ENCODE assay signal across 12 cellular contexts in the genomic region with DNA sequence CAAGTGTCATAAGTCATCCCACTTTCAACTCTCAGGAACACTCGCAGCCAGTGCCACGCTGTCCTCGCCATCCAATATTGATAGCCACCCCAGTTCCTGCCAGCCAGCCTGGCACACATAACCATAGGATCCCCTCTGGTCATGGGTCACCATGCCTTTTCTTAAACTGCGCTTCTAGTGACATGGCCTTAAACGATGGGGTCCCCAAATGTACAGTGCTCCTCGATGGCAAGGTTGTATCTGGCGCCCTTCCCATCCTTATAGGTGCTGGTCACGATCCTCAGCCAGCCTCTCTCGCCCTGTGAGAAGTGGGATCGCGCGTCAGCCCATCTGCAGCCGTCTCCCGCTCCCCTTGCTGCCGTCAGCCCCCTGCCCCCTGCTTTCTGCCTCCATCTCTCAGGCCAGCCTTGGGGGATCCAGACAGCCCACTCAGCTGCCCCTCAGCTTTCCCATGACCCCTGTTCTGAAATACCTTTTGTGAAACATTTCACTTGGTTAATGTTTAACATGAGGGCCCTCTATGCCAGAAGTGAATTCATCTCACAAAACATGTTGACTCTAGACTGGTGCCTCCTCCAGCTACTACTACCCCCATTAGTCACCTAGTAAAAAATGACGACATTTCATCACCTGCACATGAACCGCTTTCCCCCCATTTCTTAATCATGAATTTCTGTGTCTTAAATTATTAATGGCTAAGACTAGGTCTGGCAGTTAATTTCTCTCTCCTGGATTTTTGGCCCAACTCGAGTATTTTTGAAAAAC. TPM values are rescaled to one million over a fixed set of nuclear protein-coding genes. Genes with fewer than 3 reads are reported as not detected.
A peak's percentile ranks its signal among the peaks of the same experiment; 100 is the strongest.
DNase-seq lines count a peak whose midpoint lies in the region; ATAC-seq and TF ChIP-seq lines count a peak whose summit lies in the region.
"Had no signal": no experiment of that assay in that cellular context is flagged by ENCODE, and none has a peak within 500 bp of the region (broad histone marks: within the 10 kb centered on the region; RNA-seq: fewer than 3 reads in every experiment).

No MANE protein-coding gene starts in this region.

- H3K79me2 ChIP-seq in MM.1S (ENCODE audit: low read length) = peaks cover 5% of the 10 kb centered on the region; the same call in 1 of the 2 replicates

- CTCF ChIA-PET in MCF 10A (lab: Yijun Ruan, JAX) = interaction anchor here (1.0 to 1.8 kb wide), 2 partner anchors 15 to 228 kb away, joined by 3 read pairs; no protein-coding TSS in a partner anchor

- H3K27me3 Mint-ChIP-seq in MCF 10A (ENCODE audit: insufficient read depth, unreplicated experiment) = no peaks in the 10 kb centered on the region
- H3K27me3 Mint-ChIP-seq in stimulated activated memory B cell treated with anti-CD40 and anti-IgM and Interleukin-4, amounts not matched to agents 10 μg/mL and 1 μg/mL and 100 μg/mL, for 72 hours = no peaks in the 10 kb centered on the region

- no peak for TF ChIP-seq POLR2A in breast epithelium (IDR thresholded peaks at IDR 0.05)

- no peak for ATAC-seq in stimulated activated memory B cell treated with anti-CD40 and anti-IgM and Interleukin-4, amounts not matched to agents 10 μg/mL and 1 μg/mL and 100 μg/mL, for 72 hours
- ATAC-seq in HG02885 (IDR thresholded peaks at IDR 0.05; ENCODE audit: poor library complexity, unreplicated experiment) = no peak
- ATAC-seq: activated CD4-positive, CD25-positive, alpha-beta regulatory T cell treated with anti-CD3 and anti-CD28 coated beads, Interleukin-2, amount 50 U/mL, for 24 hours had no signal

- no peaks in the 10 kb centered on the region for H4K20me1 ChIP-seq in MM.1S (ENCODE audit: insufficient read depth, low read length)

- peaks cover 19% of the 10 kb centered on the region for H3F3A ChIP-seq in MM.1S (ENCODE audit: insufficient read depth, low read length)

- TF ChIP-seq CTCF in MCF 10A (IDR thresholded peaks at IDR 0.05; ENCODE audit: unreplicated experiment) (no peak), breast epithelium (IDR thresholded peaks at IDR 0.05) (no peak), VCaP (conservative IDR thresholded peaks at IDR 0.05) (no peak), kidney epithelial cell (IDR thresholded peaks at IDR 0.05; ENCODE audit: insufficient read depth, low read length, poor library complexity, severe bottlenecking) (no peak), MM.1S (IDR thresholded peaks at IDR 0.05; ENCODE audit: low read length) (no peak)

- H3K27me3 ChIP-seq in breast epithelium (no peaks in the 10 kb centered on the region), kidney epithelial cell (ENCODE audit: control insufficient read depth, insufficient read depth, low read length) (no peaks in the 10 kb centered on the region), MM.1S (replicated peaks; ENCODE audit: insufficient read depth, low read length) (no peaks in the 10 kb centered on the region)

- H3K27ac ChIP-seq in breast epithelium = no peak overlapping the region
- H3K27ac ChIP-seq in VCaP = peak overlapping the region; percentile 45
- H3K27ac ChIP-seq in MM.1S (ENCODE audit: low read length) = no peak overlapping the region

- H3K4me1 Mint-ChIP-seq in MCF 10A (ENCODE audit: insufficient read depth, unreplicated experiment) = no peaks in the 10 kb centered on the region
- peaks cover 57% of the 10 kb centered on the region for H3K4me1 Mint-ChIP-seq in stimulated activated memory B cell treated with anti-CD40 and anti-IgM and Interleukin-4, amounts not matched to agents 10 μg/mL and 1 μg/mL and 100 μg/mL, for 72 hours

- no peak overlapping the region for H3K9ac ChIP-seq in MM.1S (ENCODE audit: low read length)

- H3K9me2 ChIP-seq in MM.1S (replicated peaks; ENCODE audit: insufficient read depth, low read length) = no peaks in the 10 kb centered on the region

- H3K36me3 ChIP-seq in breast epithelium = peaks cover 24% of the 10 kb centered on the region
- H3K36me3 ChIP-seq in kidney epithelial cell (ENCODE audit: control insufficient read depth, insufficient read depth, low read length) = peaks cover 4% of the 10 kb centered on the region
- H3K36me3 ChIP-seq in MM.1S (replicated peaks; ENCODE audit: insufficient read depth, low read length) = peaks cover 15% of the 10 kb centered on the region

- TSS peak; percentile 89 for BruUV-seq in MCF 10A (replicated peaks; lab: Mats Ljungman, UMichigan)

- intact Hi-C loops in MCF 10A (cut with micrococcal nuclease) = no loop called here
- intact Hi-C loops in breast epithelium (cut with DNase I; ENCODE audit: low total_unique reads) = no loop called here

- no peak overlapping the region for H2AFZ ChIP-seq in MM.1S (ENCODE audit: low read length)

- POLR2A ChIA-PET in MCF 10A (lab: Yijun Ruan, JAX) = interaction anchor here (1.1 kb wide), 1 partner anchor 14 kb away, joined by 4 read pairs; no protein-coding TSS in a partner anchor

- no peak overlapping the region for H3K4me3 Mint-ChIP-seq in MCF 10A (ENCODE audit: unreplicated experiment)
- H3K4me3 Mint-ChIP-seq in stimulated activated memory B cell treated with anti-CD40 and anti-IgM and Interleukin-4, amounts not matched to agents 10 μg/mL and 1 μg/mL and 100 μg/mL, for 72 hours = peak overlapping the region; percentile 20

- H3K9me3 Mint-ChIP-seq in MCF 10A (ENCODE audit: unreplicated experiment) = no peaks in the 10 kb centered on the region
- no peaks in the 10 kb centered on the region for H3K9me3 Mint-ChIP-seq in stimulated activated memory B cell treated with anti-CD40 and anti-IgM and Interleukin-4, amounts not matched to agents 10 μg/mL and 1 μg/mL and 100 μg/mL, for 72 hours

- peaks cover 87% of the 10 kb centered on the region for H3K36me3 Mint-ChIP-seq in MCF 10A (ENCODE audit: insufficient read depth, unreplicated experiment)
- H3K36me3 Mint-ChIP-seq in stimulated activated memory B cell treated with anti-CD40 and anti-IgM and Interleukin-4, amounts not matched to agents 10 μg/mL and 1 μg/mL and 100 μg/mL, for 72 hours = peaks cover 88% of the 10 kb centered on the region

- H3K4me1 ChIP-seq in breast epithelium = no peaks in the 10 kb centered on the region
- peaks cover 28% of the 10 kb centered on the region for H3K4me1 ChIP-seq in MM.1S (ENCODE audit: low read length)

- no peak overlapping the region for H3K27ac Mint-ChIP-seq in MCF 10A (ENCODE audit: low read depth, unreplicated experiment)
- peak overlapping the region; percentile 36 for H3K27ac Mint-ChIP-seq in stimulated activated memory B cell treated with anti-CD40 and anti-IgM and Interleukin-4, amounts not matched to agents 10 μg/mL and 1 μg/mL and 100 μg/mL, for 72 hours

- H3K4me2 ChIP-seq in MM.1S (ENCODE audit: low read depth, low read length) = no peak overlapping the region

- H3K4me3 ChIP-seq in breast epithelium (no peak overlapping the region), kidney epithelial cell (ENCODE audit: low read depth, low read length) (no peak overlapping the region), MM.1S (ENCODE audit: low read length) (no peak overlapping the region)

- DNase-seq in MCF 10A (ENCODE audit: unreplicated experiment) = no peak
- DNase-seq in breast epithelium (ENCODE audit: low spot score in 2 of 2) = no peak
- peak; percentile 54 for DNase-seq in kidney epithelial cell (ENCODE audit: low read depth)
- DNase-seq in MM.1S = no peak
- no peak for DNase-seq in NCI-H1694 (lab: John Stamatoyannopoulos, UW)
- DNase-seq: NCI-H1105 treated with DMSO at 0.1 percent for 48 hours, NCI-H526 had no signal

- H3K9me3 ChIP-seq in breast epithelium = no peaks in the 10 kb centered on the region
- H3K9me3 ChIP-seq in MM.1S (replicated peaks; ENCODE audit: insufficient read depth, low read length) = no peaks in the 10 kb centered on the region

RNA-seq across cellular contexts. Expression of a gene that starts 11.4 kb away (rescaled TPM):
- total RNA-seq in MCF 10A (2022) (96.6 and 103 TPM in 2 replicates), breast epithelium (100 to 1,000 TPM; 135 to 238 (median 181) TPM), kidney epithelial cell (109 and 121 TPM in 2 replicates)

RNA-seq across cellular contexts. Expression of a gene that starts 14.6 kb away (rescaled TPM):
- total RNA-seq in MCF 10A (2022) (59.6 and 79.8 TPM in 2 replicates), breast epithelium (10 to 100 TPM; 50.1 to 78.7 (median 77.7) TPM), kidney epithelial cell (43.7 and 49.2 TPM in 2 replicates)

RNA-seq across cellular contexts. Expression of a gene that starts 23.6 kb away (rescaled TPM):
- not detected in 2 replicates for total RNA-seq in MCF 10A (2022)
- total RNA-seq in breast epithelium = under 1 TPM in 1 of 3 donors, not detected in 2; 0.16 TPM
- not detected in 2 replicates for total RNA-seq in kidney epithelial cell
- total RNA-seq: glomerular endothelial cell had no signal

RNA-seq across cellular contexts. Expression of a gene that starts 36.5 kb away (rescaled TPM):
- total RNA-seq in MCF 10A (2022) (65.2 and 69.7 TPM in 2 replicates), breast epithelium (10 to 100 TPM; 25.6 to 36.4 (median 31.4) TPM), kidney epithelial cell (26.9 and 33.8 TPM in 2 replicates)

RNA-seq across cellular contexts. Expression of a gene that starts 46.9 kb away (rescaled TPM):
- 180 and 197 TPM in 2 replicates for total RNA-seq in MCF 10A (2022)
- 10 to 100 TPM; 43.7 to 55.4 (median 52.4) TPM for total RNA-seq in breast epithelium
- total RNA-seq in kidney epithelial cell = 61.5 and 79.3 TPM in 2 replicates
